8 cellular contexts compared by ENCODE assay signal in genomic region chr17:77441130-77441920, GRCh38.
DNase-seq lines count a peak whose midpoint lies in the region; ATAC-seq and TF ChIP-seq lines count a peak whose summit lies in the region.

No MANE protein-coding gene starts in this region.

- ATAC-seq in GM19043 (IDR thresholded peaks at IDR 0.05; ENCODE audit: low read depth, unreplicated experiment) (peak; percentile 47), HG03354 (IDR thresholded peaks at IDR 0.05; ENCODE audit: poor library complexity, severe bottlenecking, unreplicated experiment) (peak; percentile 52)

- H2AFZ ChIP-seq in osteoblast (ENCODE audit: low read length), result no peak overlapping the region
- H2AFZ ChIP-seq in PC-9, result no peak overlapping the region

- H3K9ac ChIP-seq in SK-N-MC (ENCODE audit: insufficient read length), result no peak overlapping the region

- H4K20me1 ChIP-seq in osteoblast (ENCODE audit: insufficient read depth, low read length) (peaks cover 92% of the 10 kb centered on the region), PC-9 (ENCODE audit: insufficient read depth) (peaks cover 55% of the 10 kb centered on the region)

- H3K36me3 Mint-ChIP-seq in activated naive CD8-positive, alpha-beta T cell, result no peaks in the 10 kb centered on the region

- CTCF ChIA-PET in PC-9 (lab: Charles Lee), result no interaction called here

- peaks cover 3% of the 10 kb centered on the region for H3K36me3 ChIP-seq in BE2C
- H3K36me3 ChIP-seq in SK-N-MC (ENCODE audit: insufficient read depth, low read length), result no peaks in the 10 kb centered on the region
- H3K36me3 ChIP-seq in osteoblast (ENCODE audit: insufficient read depth, low read length), result no peaks in the 10 kb centered on the region
- H3K36me3 ChIP-seq in PC-9 (ENCODE audit: low read depth), result no peaks in the 10 kb centered on the region

- H3K79me2 ChIP-seq in osteoblast (ENCODE audit: insufficient read depth, low read length) (peaks cover 93% of the 10 kb centered on the region), PC-9 (ENCODE audit: low read depth) (no peaks in the 10 kb centered on the region)

- H3K27me3 ChIP-seq in BE2C, result no peaks in the 10 kb centered on the region
- H3K27me3 ChIP-seq in osteoblast (ENCODE audit: insufficient read depth, low read length), result no peaks in the 10 kb centered on the region
- H3K27me3 ChIP-seq in PC-9 (ENCODE audit: insufficient read depth, low read depth), result no peaks in the 10 kb centered on the region

- peak overlapping the region; percentile 91 for H3K4me3 Mint-ChIP-seq in activated naive CD8-positive, alpha-beta T cell

- H3K9me3 ChIP-seq in BE2C (no peaks in the 10 kb centered on the region), SK-N-MC (ENCODE audit: low read depth, low read length) (no peaks in the 10 kb centered on the region), osteoblast (ENCODE audit: low read depth, low read length) (no peaks in the 10 kb centered on the region), PC-9 (ENCODE audit: insufficient read depth, low read depth) (no peaks in the 10 kb centered on the region)

- peak; percentile 26 for TF ChIP-seq CTCF in BE2C (IDR thresholded peaks at IDR 0.05; ENCODE audit: low read depth, low read length)
- no peak for TF ChIP-seq CTCF in osteoblast (IDR thresholded peaks at IDR 0.05; ENCODE audit: extremely low read depth, low read depth, low read length)
- no peak for TF ChIP-seq CTCF in PC-9 (conservative IDR thresholded peaks at IDR 0.05)

- peak; percentile 78 for DNase-seq in BE2C
- peak; percentile 51 for DNase-seq in SK-N-MC (ENCODE audit: low read depth, low spot score)
- no peak for DNase-seq in osteoblast (ENCODE audit: insufficient read length, low spot score, missing footprints)
- DNase-seq in PC-9, result no peak
- no peak for DNase-seq in NCI-H2227 treated with DMSO at 0.1 percent for 48 hours (lab: John Stamatoyannopoulos, UW)

- POLR2A ChIA-PET in PC-9 (lab: Charles Lee; ENCODE audit: unreplicated experiment), result no interaction called here

- H3K4me3 ChIP-seq in BE2C (ENCODE audit: low read depth, low read length) (no peak overlapping the region), SK-N-MC (peak overlapping the region; percentile 36), osteoblast (ENCODE audit: insufficient read depth, low read length) (no peak overlapping the region), PC-9 (no peak overlapping the region)

- no peaks in the 10 kb centered on the region for H3K9me3 Mint-ChIP-seq in activated naive CD8-positive, alpha-beta T cell (ENCODE audit: low read depth)

- intact Hi-C loops in PC-9 (cut with micrococcal nuclease; ENCODE audit: unreplicated experiment), result no loop called here

- H3K4me1 ChIP-seq in BE2C (peaks cover 50% of the 10 kb centered on the region), osteoblast (ENCODE audit: insufficient read depth, low read length) (peaks cover 56% of the 10 kb centered on the region), PC-9 (replicated peaks; ENCODE audit: insufficient read depth) (no peaks in the 10 kb centered on the region)

- peak overlapping the region; percentile 100 for H3K27ac Mint-ChIP-seq in activated naive CD8-positive, alpha-beta T cell

- peaks cover 97% of the 10 kb centered on the region for H3K4me1 Mint-ChIP-seq in activated naive CD8-positive, alpha-beta T cell (ENCODE audit: low read depth)

- H3K4me2 ChIP-seq in osteoblast (ENCODE audit: insufficient read depth, low read length) (no peak overlapping the region), PC-9 (no peak overlapping the region)

- H3K27me3 Mint-ChIP-seq in activated naive CD8-positive, alpha-beta T cell, result no peaks in the 10 kb centered on the region

- H3F3A ChIP-seq in PC-9 (ENCODE audit: insufficient read depth, low read depth), result no peaks in the 10 kb centered on the region; the same call in 1 of the 2 replicates

- no TSS peak for BruUV-seq in PC-9 (replicated peaks; lab: Mats Ljungman, UMichigan)

- H3K9me2 ChIP-seq in PC-9 (ENCODE audit: insufficient read depth), result no peaks in the 10 kb centered on the region

- peak overlapping the region; percentile 88 for H3K27ac ChIP-seq in SK-N-MC
- peak overlapping the region; percentile 36 for H3K27ac ChIP-seq in osteoblast (ENCODE audit: low read depth, low read length)
- no peak overlapping the region for H3K27ac ChIP-seq in PC-9

Comparison
In these comparisons a context has a peak if more than half of its experiments do, and no peak if none do; other contexts are left out.
1. DNase-seq: peak in BE2C (single experiment) and SK-N-MC (single experiment); none in osteoblast (single experiment), PC-9 (0 of 2) and NCI-H2227 treated with DMSO at 0.1 percent for 48 hours (single experiment).